8 cellular contexts compared by ENCODE assay signal in genomic region chr7:55255501-55256445, GRCh38.
DNase-seq lines count a peak whose midpoint lies in the region; ATAC-seq and TF ChIP-seq lines count a peak whose summit lies in the region.

No MANE protein-coding gene starts in this region.

- H3K4me3 ChIP-seq in SK-N-MC (peak overlapping the region; percentile 81), trophoblast cell (ENCODE audit: low read depth, low read length) (peak overlapping the region; percentile 64), transverse colon (peak overlapping the region; percentile 37 to 66 (median 54))

- no peak overlapping the region for H4K91ac ChIP-seq in trophoblast cell (ENCODE audit: low read depth, low read length)

- H3K4me1 ChIP-seq in trophoblast cell (ENCODE audit: control insufficient read depth in 1 of 2, insufficient read depth in 2 of 2, low read length in 2 of 2): peaks cover 8 to 11% of the 10 kb centered on the region in 2 experiments
- peaks cover 7 to 16% (median 15%) of the 10 kb centered on the region in 4 donors for H3K4me1 ChIP-seq in transverse colon

- TF ChIP-seq POLR2A in transverse colon (IDR thresholded peaks at IDR 0.05): no peak

- no peak overlapping the region for H3K4ac ChIP-seq in trophoblast cell (ENCODE audit: low read depth, low read length)

- H3K4me2 ChIP-seq in trophoblast cell (ENCODE audit: low read length): peak overlapping the region; percentile 92

- intact Hi-C loops in Right ventricle myocardium superior (cut with DNase I): loop anchor here (2.0 to 5.0 kb wide), 2 partner anchors 468 to 481 kb away; no protein-coding TSS in a partner anchor
- intact Hi-C loops in transverse colon (cut with DNase I; ENCODE audit: low total_unique reads): loop anchor here (5.0 kb wide), 1 partner anchor 483 kb away; no protein-coding TSS in a partner anchor

- TF ChIP-seq EP300 in transverse colon (IDR thresholded peaks at IDR 0.05; ENCODE audit: low read depth): no peak

- peaks cover 4% of the 10 kb centered on the region for H3K79me1 ChIP-seq in trophoblast cell (ENCODE audit: low read length)

- H3K9ac ChIP-seq in SK-N-MC (ENCODE audit: insufficient read length): peak overlapping the region; percentile 62
- H3K9ac ChIP-seq in trophoblast cell (ENCODE audit: low read length): peak overlapping the region; percentile 68

- peak; percentile 86 to 88 (median 87) for TF ChIP-seq CTCF in transverse colon (IDR thresholded peaks at IDR 0.05)

- ATAC-seq in GM21723 (IDR thresholded peaks at IDR 0.05; ENCODE audit: unreplicated experiment) (peak; percentile 92), Right ventricle myocardium superior (ENCODE audit: poor library complexity) (peak; percentile 98)

- H3K79me2 ChIP-seq in trophoblast cell (ENCODE audit: control insufficient read depth, insufficient read depth, low read length, poor library complexity): peaks cover 2% of the 10 kb centered on the region

- H3K4me3 Mint-ChIP-seq in activated naive CD4-positive, alpha-beta T cell treated with anti-CD3 and anti-CD28 coated beads, Interleukin-2, amount 50 U/mL, for 24 hours: peak overlapping the region; percentile 87

- no peaks in the 10 kb centered on the region for H3K9me3 Mint-ChIP-seq in activated naive CD4-positive, alpha-beta T cell treated with anti-CD3 and anti-CD28 coated beads, Interleukin-2, amount 50 U/mL, for 24 hours

- H3K36me3 ChIP-seq in SK-N-MC (ENCODE audit: insufficient read depth, low read length) (no peaks in the 10 kb centered on the region), trophoblast cell (ENCODE audit: control insufficient read depth in 1 of 2, insufficient read depth in 2 of 2, low read length in 2 of 2) (no peaks in the 10 kb centered on the region), transverse colon (no peaks in the 10 kb centered on the region)

- H3K36me3 Mint-ChIP-seq in activated naive CD4-positive, alpha-beta T cell treated with anti-CD3 and anti-CD28 coated beads, Interleukin-2, amount 50 U/mL, for 24 hours: no peaks in the 10 kb centered on the region

- peaks cover 37% of the 10 kb centered on the region for H3K27me3 Mint-ChIP-seq in activated naive CD4-positive, alpha-beta T cell treated with anti-CD3 and anti-CD28 coated beads, Interleukin-2, amount 50 U/mL, for 24 hours

- H2BK120ac ChIP-seq in trophoblast cell (ENCODE audit: insufficient read depth, low read length, poor library complexity): no peak overlapping the region

- H3K27me3 ChIP-seq in trophoblast cell (ENCODE audit: insufficient read depth, low read length) (no peaks in the 10 kb centered on the region), transverse colon (peaks cover 35% of the 10 kb centered on the region)

- H4K8ac ChIP-seq in trophoblast cell (ENCODE audit: low read depth, low read length): peak overlapping the region; percentile 56

- no peak overlapping the region for H2BK5ac ChIP-seq in trophoblast cell (ENCODE audit: low read depth, low read length, poor library complexity)

- H3K9me3 ChIP-seq in SK-N-MC (ENCODE audit: low read depth, low read length) (no peaks in the 10 kb centered on the region), trophoblast cell (ENCODE audit: insufficient read depth, low read depth, low read length) (no peaks in the 10 kb centered on the region), transverse colon (no peaks in the 10 kb centered on the region)

- H3K18ac ChIP-seq in trophoblast cell (ENCODE audit: low read length): no peak overlapping the region

- H2AFZ ChIP-seq in trophoblast cell (ENCODE audit: insufficient read depth, low read length, poor library complexity): peak overlapping the region; percentile 95

- H3K27ac ChIP-seq in SK-N-MC (no peak overlapping the region), trophoblast cell (ENCODE audit: low read depth, low read length) (no peak overlapping the region), transverse colon (peak overlapping the region; percentile 33 to 64 (median 40))

- WGBS in trophoblast cell (ENCODE audit: extremely low coverage, insufficient coverage, insufficient read length): no CpG with 5 or more reads among the region's 43 CpGs
- WGBS in transverse colon (ENCODE audit: low coverage in 1 of 2), 2 donors: 4 to 24% methylated on average over 4 to 40 of the region's 43 CpGs

- DNase-seq in Daoy (ENCODE audit: low read depth) (peak; percentile 98), KBM-7 (peak; percentile 78), SK-N-MC (ENCODE audit: low read depth, low spot score) (no peak), Right ventricle myocardium superior (peak; percentile 87), trophoblast cell (peak; percentile 84 to 94), transverse colon (peak; percentile 87)

- in situ Hi-C loops in KBM-7 (cut with MboI; ENCODE audit: low pct_unique_long_range_greater_than_20kb, low sequenced_read_pairs): loop anchor here (25.0 kb wide), 1 partner anchor 468 kb away; no protein-coding TSS in a partner anchor
- in situ Hi-C loops in transverse colon (cut with MboI; ENCODE audit: low pct_ligation_motif_present in 1 of 4, low pct_unique_long_range_greater_than_20kb in 1 of 4, low sequenced_read_pairs in 3 of 4): loop anchor here in 2 of 4 donors (10.0 to 25.0 kb wide), 2 partner anchors 332 to 471 kb away; no protein-coding TSS in a partner anchor

- H3K14ac ChIP-seq in trophoblast cell (ENCODE audit: low read length): no peak overlapping the region

- H4K12ac ChIP-seq in trophoblast cell (ENCODE audit: low read depth, low read length): no peak overlapping the region

- no peak overlapping the region for H2AK5ac ChIP-seq in trophoblast cell (ENCODE audit: low read length)

- H2BK12ac ChIP-seq in trophoblast cell (ENCODE audit: low read length): no peak overlapping the region

- H3K27ac Mint-ChIP-seq in activated naive CD4-positive, alpha-beta T cell treated with anti-CD3 and anti-CD28 coated beads, Interleukin-2, amount 50 U/mL, for 24 hours: no peak overlapping the region

- H3K4me1 Mint-ChIP-seq in activated naive CD4-positive, alpha-beta T cell treated with anti-CD3 and anti-CD28 coated beads, Interleukin-2, amount 50 U/mL, for 24 hours: peaks cover 14% of the 10 kb centered on the region

- no peak overlapping the region for H3K23ac ChIP-seq in trophoblast cell (ENCODE audit: low read length)

Comparison
In these comparisons a context has a peak if more than half of its experiments do, and no peak if none do; other contexts are left out.
1. H3K27ac ChIP-seq: peak in transverse colon (4 of 4); none in SK-N-MC (single experiment) and trophoblast cell (single experiment).
2. Peak in every context shown above with its lines, with median percentiles within 50 percentile points of each other: H3K4me3 ChIP-seq.